In genomic region chr1:163284867-163285266, GRCh38 we compare ENCODE assay signal across 8 cellular contexts. TPM values are rescaled to one million over a fixed set of nuclear protein-coding genes. Genes with fewer than 3 reads are reported as not detected.
DNase-seq lines count a peak whose midpoint lies in the region; ATAC-seq, FAIRE-seq and TF ChIP-seq lines count a peak whose summit lies in the region.
"Not testable (repeated sequence)": the region's sequence is repeated elsewhere in the genome, so short reads cannot be mapped to it uniquely, and the experiment has no call there.

No MANE protein-coding gene starts in this region.

- not testable (repeated sequence) for H3K36me3 ChIP-seq in A673 (ENCODE audit: insufficient read depth, low read length, poor library complexity, severe bottlenecking)

- POLR2A ChIA-PET in A673 (lab: Charles Lee; ENCODE audit: low non-redundant PET): not testable (repeated sequence)

- peaks cover 32 to 37% of the 10 kb centered on the region in 2 donors for H3K36me3 Mint-ChIP-seq in activated naive CD4-positive, alpha-beta T cell treated with anti-CD3 and anti-CD28 coated beads, Interleukin-2, amount 50 U/mL, for 72 hours

- intact Hi-C loops in A673 (cut with micrococcal nuclease; ENCODE audit: unreplicated experiment): not testable (repeated sequence)

- H3K27me3 ChIP-seq in A673 (replicated peaks; ENCODE audit: insufficient read depth, low read depth, low read length, poor library complexity): not testable (repeated sequence)

- CTCF ChIA-PET in A673 (lab: Charles Lee): not testable (repeated sequence)

- H3K27ac Mint-ChIP-seq in activated naive CD4-positive, alpha-beta T cell treated with anti-CD3 and anti-CD28 coated beads, Interleukin-2, amount 50 U/mL, for 72 hours: not testable (repeated sequence)
- peak overlapping the region in 1 of 2 donors; percentile 31 for H3K27ac Mint-ChIP-seq in stimulated activated naive CD8-positive, alpha-beta T cell treated with anti-CD3 and anti-CD28 coated beads, Interleukin-15, amount 100 ng/mL, for 72 hours

- peaks cover 22 to 23% of the 10 kb centered on the region in 2 donors for H3K9me3 Mint-ChIP-seq in activated naive CD4-positive, alpha-beta T cell treated with anti-CD3 and anti-CD28 coated beads, Interleukin-2, amount 50 U/mL, for 72 hours
- H3K9me3 Mint-ChIP-seq in stimulated activated naive CD8-positive, alpha-beta T cell treated with anti-CD3 and anti-CD28 coated beads, Interleukin-15, amount 100 ng/mL, for 72 hours: peaks cover 2 to 18% of the 10 kb centered on the region in 2 donors

- BruUV-seq in A673 (replicated peaks; lab: Mats Ljungman, UMichigan): not testable (repeated sequence)

- in situ Hi-C loops in astrocyte of the spinal cord (cut with HindIII; ENCODE audit: low sequenced_read_pairs): not testable (repeated sequence)

- H3K27me3 Mint-ChIP-seq in stimulated activated naive CD8-positive, alpha-beta T cell treated with anti-CD3 and anti-CD28 coated beads, Interleukin-15, amount 100 ng/mL, for 72 hours: not testable (repeated sequence)

- H3K4me1 ChIP-seq in A673 (ENCODE audit: insufficient read depth, low read length, poor library complexity, severe bottlenecking): not testable (repeated sequence)

- H3K27ac ChIP-seq in A673 (ENCODE audit: low read depth, low read length, poor library complexity, severe bottlenecking): not testable (repeated sequence)

- H3K9me3 ChIP-seq in A673 (ENCODE audit: low read depth, low read length, poor library complexity, severe bottlenecking): not testable (repeated sequence)

- H3K4me3 Mint-ChIP-seq in stimulated activated naive CD8-positive, alpha-beta T cell treated with anti-CD3 and anti-CD28 coated beads, Interleukin-15, amount 100 ng/mL, for 72 hours: not testable (repeated sequence)

- H3K4me1 Mint-ChIP-seq in stimulated activated naive CD8-positive, alpha-beta T cell treated with anti-CD3 and anti-CD28 coated beads, Interleukin-15, amount 100 ng/mL, for 72 hours: peaks cover 13% of the 10 kb centered on the region

- ATAC-seq in activated naive CD4-positive, alpha-beta T cell treated with anti-CD3 and anti-CD28 coated beads, Interleukin-2, amount 50 U/mL, for 72 hours: peak; percentile 47 to 59
- ATAC-seq in stimulated activated naive CD8-positive, alpha-beta T cell treated with anti-CD3 and anti-CD28 coated beads, Interleukin-15, amount 100 ng/mL, for 72 hours: peak; percentile 43

- H3K4me3 ChIP-seq in A673 (ENCODE audit: low read depth, low read length, poor library complexity, severe bottlenecking); astrocyte of the spinal cord (ENCODE audit: low read depth, low read length); fibroblast of mammary gland (ENCODE audit: control insufficient read depth, low read depth, low read length): not testable (repeated sequence)

- FAIRE-seq in RCC 7860 (lab: Jason Lieb, UNC): peak; percentile 80

- not testable (repeated sequence) for TF ChIP-seq CTCF in A673 (conservative IDR thresholded peaks at IDR 0.05; ENCODE audit: low read depth, low read length); astrocyte of the spinal cord (IDR thresholded peaks at IDR 0.05; ENCODE audit: low read depth, low read length); fibroblast of mammary gland (conservative IDR thresholded peaks at IDR 0.05; ENCODE audit: control insufficient read depth, insufficient read depth, low read depth, low read length)

- peak; percentile 19 for DNase-seq in A673 (ENCODE audit: low spot score)
- peak; percentile 46 for DNase-seq in HT1080 (ENCODE audit: low read depth)
- DNase-seq in RCC 7860 (ENCODE audit: low spot score): peak; percentile 16
- DNase-seq in activated naive CD4-positive, alpha-beta T cell treated with anti-CD3 and anti-CD28 coated beads, Interleukin-2, amount 50 U/mL, for 72 hours (ENCODE audit: low spot score in 2 of 2); stimulated activated naive CD8-positive, alpha-beta T cell treated with anti-CD3 and anti-CD28 coated beads, Interleukin-15, amount 100 ng/mL, for 72 hours: not testable (repeated sequence)
- DNase-seq in astrocyte of the spinal cord (ENCODE audit: low read depth, low spot score): peak; percentile 27
- DNase-seq in fibroblast of mammary gland (ENCODE audit: low read depth): peak; percentile 54
- peak; percentile 50 for DNase-seq in kidney tubule cell (ENCODE audit: low spot score)

RNA-seq across cellular contexts. Expression of gene NUF2, which starts 36.9 kb away (rescaled TPM):
- total RNA-seq in A673 (2021): 89.3 and 91.6 TPM in 2 replicates
- 54.2 and 68.9 TPM in 2 replicates for total RNA-seq in HT1080 (2014; rRNA removed; shearing (Covaris generic))
- 52.7 and 65.0 TPM in 2 replicates for polyA plus RNA-seq in HT1080 (2015; cell fraction: cytosol; rRNA removed)
- 124 and 145 TPM in 2 replicates for polyA plus RNA-seq in HT1080 (2015; cell fraction: nucleus; rRNA removed)
- total RNA-seq in activated naive CD4-positive, alpha-beta T cell treated with anti-CD3 and anti-CD28 coated beads, Interleukin-2, amount 50 U/mL, for 72 hours: 10 to 100 TPM; 57.0 to 89.1 TPM
